ENCODE assay signal across 1 cellular context in genomic region chr5:149345147-149345891, GRCh38.
A peak's percentile ranks its signal among the peaks of the same experiment; 100 is the strongest.
TF ChIP-seq lines count a peak whose summit lies in the region.

Gene GRPEL2 (plus strand): TSS chr5:149345499. CDS start chr5:149345540, 41 bp downstream.

TF ChIP-seq in K562, 482 proteins besides CTCF, POLR2A, EP300 and RAD21 (continued from another document and continues in another):
- TF ChIP-seq ZNF318 (IDR thresholded peaks at IDR 0.05; ENCODE audit: borderline replicate concordance in 1 of 2, low read depth in 1 of 2) (0 out of 4 replicates have a peak, but pooled peaks of 1 of the 2 experiments have one; percentile 17), MYBL2 (IDR thresholded peaks at IDR 0.05; ENCODE audit: low read depth) (no peak), MYBL2 (CRISPR knock-in tag; IDR thresholded peaks at IDR 0.05; ENCODE audit: borderline replicate concordance) (no peak), RAD51 (IDR thresholded peaks at IDR 0.05; ENCODE audit: borderline replicate concordance, low read depth) (no peak), ZNF780A (CRISPR knock-in tag; IDR thresholded peaks at IDR 0.05) (no peak), ZMIZ1 (IDR thresholded peaks at IDR 0.05; ENCODE audit: low read depth in 2 of 2, low read length in 2 of 2) (0 out of 4 replicates have a peak, but pooled peaks of 1 of the 2 experiments have one; percentile 56), ZNF766 (CRISPR knock-in tag; conservative IDR thresholded peaks at IDR 0.05) (peak; percentile 50), ARNT (IDR thresholded peaks at IDR 0.05) (peak; percentile 57 to 67; a peak in 2 of 4 replicates), L3MBTL2 (IDR thresholded peaks at IDR 0.05) (peak; percentile 75), ZNF134 (CRISPR knock-in tag; conservative IDR thresholded peaks at IDR 0.05) (no peak), PRDM10 (IDR thresholded peaks at IDR 0.05; ENCODE audit: partially characterized antibody) (peak; percentile 71), ZFX (CRISPR knock-in tag; IDR thresholded peaks at IDR 0.05) (peak; percentile 94), GTF2A2 (tag; IDR thresholded peaks at IDR 0.05) (0 out of 2 replicates have a peak, but pooled peaks have one; percentile 14), TBL1XR1 (IDR thresholded peaks at IDR 0.05; ENCODE audit: low read length in 2 of 2) (peak in 1 of 2 experiments; percentile 30; a peak in 2 of 4 replicates), NFYB (IDR thresholded peaks at IDR 0.05; ENCODE audit: extremely low read depth, insufficient read length) (no peak), ZNF316 (IDR thresholded peaks at IDR 0.05) (peak; percentile 92), KLF1 (tag; IDR thresholded peaks at IDR 0.05) (peak; percentile 96)
- TF ChIP-seq, protein P1, sequence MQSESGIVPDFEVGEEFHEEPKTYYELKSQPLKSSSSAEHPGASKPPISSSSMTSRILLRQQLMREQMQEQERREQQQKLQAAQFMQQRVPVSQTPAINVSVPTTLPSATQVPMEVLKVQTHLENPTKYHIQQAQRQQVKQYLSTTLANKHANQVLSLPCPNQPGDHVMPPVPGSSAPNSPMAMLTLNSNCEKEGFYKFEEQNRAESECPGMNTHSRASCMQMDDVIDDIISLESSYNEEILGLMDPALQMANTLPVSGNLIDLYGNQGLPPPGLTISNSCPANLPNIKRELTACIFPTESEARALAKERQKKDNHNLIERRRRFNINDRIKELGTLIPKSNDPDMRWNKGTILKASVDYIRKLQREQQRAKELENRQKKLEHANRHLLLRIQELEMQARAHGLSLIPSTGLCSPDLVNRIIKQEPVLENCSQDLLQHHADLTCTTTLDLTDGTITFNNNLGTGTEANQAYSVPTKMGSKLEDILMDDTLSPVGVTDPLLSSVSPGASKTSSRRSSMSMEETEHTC (IDR thresholded peaks at IDR 0.05), result no peak; the same call in 1 of the 2 replicates
- TF ChIP-seq, protein P2, sequence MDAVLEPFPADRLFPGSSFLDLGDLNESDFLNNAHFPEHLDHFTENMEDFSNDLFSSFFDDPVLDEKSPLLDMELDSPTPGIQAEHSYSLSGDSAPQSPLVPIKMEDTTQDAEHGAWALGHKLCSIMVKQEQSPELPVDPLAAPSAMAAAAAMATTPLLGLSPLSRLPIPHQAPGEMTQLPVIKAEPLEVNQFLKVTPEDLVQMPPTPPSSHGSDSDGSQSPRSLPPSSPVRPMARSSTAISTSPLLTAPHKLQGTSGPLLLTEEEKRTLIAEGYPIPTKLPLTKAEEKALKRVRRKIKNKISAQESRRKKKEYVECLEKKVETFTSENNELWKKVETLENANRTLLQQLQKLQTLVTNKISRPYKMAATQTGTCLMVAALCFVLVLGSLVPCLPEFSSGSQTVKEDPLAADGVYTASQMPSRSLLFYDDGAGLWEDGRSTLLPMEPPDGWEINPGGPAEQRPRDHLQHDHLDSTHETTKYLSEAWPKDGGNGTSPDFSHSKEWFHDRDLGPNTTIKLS (IDR thresholded peaks at IDR 0.05; ENCODE audit: borderline replicate concordance, low read depth), result peak; percentile 54
- TF ChIP-seq, protein P3, sequence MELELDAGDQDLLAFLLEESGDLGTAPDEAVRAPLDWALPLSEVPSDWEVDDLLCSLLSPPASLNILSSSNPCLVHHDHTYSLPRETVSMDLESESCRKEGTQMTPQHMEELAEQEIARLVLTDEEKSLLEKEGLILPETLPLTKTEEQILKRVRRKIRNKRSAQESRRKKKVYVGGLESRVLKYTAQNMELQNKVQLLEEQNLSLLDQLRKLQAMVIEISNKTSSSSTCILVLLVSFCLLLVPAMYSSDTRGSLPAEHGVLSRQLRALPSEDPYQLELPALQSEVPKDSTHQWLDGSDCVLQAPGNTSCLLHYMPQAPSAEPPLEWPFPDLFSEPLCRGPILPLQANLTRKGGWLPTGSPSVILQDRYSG (tag; conservative IDR thresholded peaks at IDR 0.05; ENCODE audit: low read depth), result no peak
- TF ChIP-seq, protein P4, sequence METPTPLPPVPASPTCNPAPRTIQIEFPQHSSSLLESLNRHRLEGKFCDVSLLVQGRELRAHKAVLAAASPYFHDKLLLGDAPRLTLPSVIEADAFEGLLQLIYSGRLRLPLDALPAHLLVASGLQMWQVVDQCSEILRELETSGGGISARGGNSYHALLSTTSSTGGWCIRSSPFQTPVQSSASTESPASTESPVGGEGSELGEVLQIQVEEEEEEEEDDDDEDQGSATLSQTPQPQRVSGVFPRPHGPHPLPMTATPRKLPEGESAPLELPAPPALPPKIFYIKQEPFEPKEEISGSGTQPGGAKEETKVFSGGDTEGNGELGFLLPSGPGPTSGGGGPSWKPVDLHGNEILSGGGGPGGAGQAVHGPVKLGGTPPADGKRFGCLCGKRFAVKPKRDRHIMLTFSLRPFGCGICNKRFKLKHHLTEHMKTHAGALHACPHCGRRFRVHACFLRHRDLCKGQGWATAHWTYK (CRISPR knock-in tag; IDR thresholded peaks at IDR 0.05), result 0 out of 2 replicates have a peak, but pooled peaks have one; percentile 60
- TF ChIP-seq, protein P5, sequence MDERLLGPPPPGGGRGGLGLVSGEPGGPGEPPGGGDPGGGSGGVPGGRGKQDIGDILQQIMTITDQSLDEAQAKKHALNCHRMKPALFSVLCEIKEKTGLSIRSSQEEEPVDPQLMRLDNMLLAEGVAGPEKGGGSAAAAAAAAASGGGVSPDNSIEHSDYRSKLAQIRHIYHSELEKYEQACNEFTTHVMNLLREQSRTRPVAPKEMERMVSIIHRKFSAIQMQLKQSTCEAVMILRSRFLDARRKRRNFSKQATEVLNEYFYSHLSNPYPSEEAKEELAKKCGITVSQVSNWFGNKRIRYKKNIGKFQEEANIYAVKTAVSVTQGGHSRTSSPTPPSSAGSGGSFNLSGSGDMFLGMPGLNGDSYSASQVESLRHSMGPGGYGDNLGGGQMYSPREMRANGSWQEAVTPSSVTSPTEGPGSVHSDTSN (CRISPR knock-in tag; IDR thresholded peaks at IDR 0.05; ENCODE audit: low read depth), result no peak
- TF ChIP-seq, protein P5 (tag; conservative IDR thresholded peaks at IDR 0.05; ENCODE audit: low read depth), result no peak
